28 cellular contexts compared by ENCODE assay signal in the genomic region with DNA sequence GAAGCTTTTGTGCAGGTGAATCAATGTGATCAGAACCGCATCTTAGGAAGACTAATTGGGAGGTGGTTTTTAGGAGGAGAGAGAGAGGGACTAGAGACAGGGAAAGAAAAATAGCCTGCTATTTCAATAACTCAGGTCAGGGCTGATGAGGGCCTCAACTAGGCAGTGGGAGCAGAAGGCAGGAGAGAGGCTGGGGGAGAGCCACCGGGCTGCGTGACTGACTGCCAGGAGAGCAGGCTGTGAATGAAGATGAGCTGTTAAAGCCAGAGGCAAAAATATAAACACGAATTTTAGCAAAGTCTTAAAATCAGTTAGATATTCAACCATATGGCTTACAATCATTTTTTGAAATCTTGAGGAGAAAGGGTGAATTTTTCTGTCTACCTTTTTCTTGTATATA.
"Had no signal": no experiment of that assay in that cellular context is flagged by ENCODE, and none has a peak within 500 bp of the region (broad histone marks: within the 10 kb centered on the region; RNA-seq: fewer than 3 reads in every experiment).

No MANE protein-coding gene starts in this region.

- H3K27ac Mint-ChIP-seq: mesothelial cell of epicardium, naive B cell had no signal

- H3K4me3 ChIP-seq: coronary artery, esophagus squamous epithelium, heart right ventricle, left lung, mucosa of descending colon, pancreas, right lobe of liver, stomach, thyroid gland, vagina had no signal

- H3K4me3 Mint-ChIP-seq: effector memory CD8-positive, alpha-beta T cell; mesothelial cell of epicardium; naive B cell had no signal

- H3K27me3 Mint-ChIP-seq: effector memory CD8-positive, alpha-beta T cell; naive B cell had no signal

- ATAC-seq: effector memory CD8-positive, alpha-beta T cell; heart right ventricle; left cardiac atrium; left lung; mucosa of descending colon; pancreas; right lobe of liver had no signal

- H3K36me3 Mint-ChIP-seq: mesothelial cell of epicardium, naive B cell had no signal

- H3K27ac ChIP-seq: coronary artery, esophagus squamous epithelium, heart right ventricle, left lung, neutrophil, pancreas, right lobe of liver, stomach, vagina had no signal

- H3K4me1 ChIP-seq: left lung, pancreas, right lobe of liver, stomach, vagina had no signal

- H3K9me3 ChIP-seq: esophagus squamous epithelium, left lung, mucosa of descending colon, neutrophil, pancreas, right lobe of liver, stomach, thyroid gland, vagina had no signal

- H3K27me3 ChIP-seq: esophagus squamous epithelium, heart right ventricle, left lung, neutrophil, pancreas, right lobe of liver, stomach, thyroid gland, vagina had no signal

- DNase-seq: effector memory CD8-positive, alpha-beta T cell; erythroblast; esophagus squamous epithelium; foreskin melanocyte; glutamatergic neuron; heart right ventricle; hippocampal formation; left cardiac atrium; left lung; mesenchymal stem cell; naive B cell; pancreas; retina; right lobe of liver; small intestine; stimulated activated CD4-positive, alpha-beta T cell treated with anti-CD3 and anti-CD28 coated beads, Interleukin-12 subunit alpha, Interleukin-12 subunit beta, amount 100 ng/mL, for 4 hours; stimulated activated CD4-positive, alpha-beta T cell treated with anti-CD3 and anti-CD28 coated beads, Interleukin-1b, Interleukin-23, amount 100 ng/mL, for 48 hours; stimulated activated CD4-positive, alpha-beta T cell treated with anti-CD3 and anti-CD28 coated beads, Interleukin-4, amount 100 ng/mL, for 1 hour; stimulated activated CD8-positive, alpha-beta memory T cell treated with anti-CD3 and anti-CD28 coated beads, Interleukin-4, amount 100 ng/mL, for 48 hours; stimulated activated naive CD4-positive, alpha-beta T cell; stomach; thyroid gland; trophoblast cell had no signal

- H3K36me3 ChIP-seq: right lobe of liver, stomach, vagina had no signal

- H3K4me1 Mint-ChIP-seq: mesothelial cell of epicardium, naive B cell had no signal

- H3K9me3 Mint-ChIP-seq: effector memory CD8-positive, alpha-beta T cell; naive B cell had no signal
